2 cellular contexts compared by ENCODE assay signal in genomic region chrX:71349867-71350266, GRCh38. TPM values are rescaled to one million over a fixed set of nuclear protein-coding genes. Genes with fewer than 3 reads are reported as not detected.
"Had no signal": no experiment of that assay in that cellular context is flagged by ENCODE, and none has a peak within 500 bp of the region (broad histone marks: within the 10 kb centered on the region; RNA-seq: fewer than 3 reads in every experiment).

No MANE protein-coding gene starts in this region.

RNA-seq across cellular contexts. Expression of gene ITGB1BP2, which starts 48.3 kb away (rescaled TPM):
- polyA plus RNA-seq: naive thymus-derived CD8-positive, alpha-beta T cell; smooth muscle cell had no signal
